ENCODE assay signal across 27 cellular contexts in the genomic region with DNA sequence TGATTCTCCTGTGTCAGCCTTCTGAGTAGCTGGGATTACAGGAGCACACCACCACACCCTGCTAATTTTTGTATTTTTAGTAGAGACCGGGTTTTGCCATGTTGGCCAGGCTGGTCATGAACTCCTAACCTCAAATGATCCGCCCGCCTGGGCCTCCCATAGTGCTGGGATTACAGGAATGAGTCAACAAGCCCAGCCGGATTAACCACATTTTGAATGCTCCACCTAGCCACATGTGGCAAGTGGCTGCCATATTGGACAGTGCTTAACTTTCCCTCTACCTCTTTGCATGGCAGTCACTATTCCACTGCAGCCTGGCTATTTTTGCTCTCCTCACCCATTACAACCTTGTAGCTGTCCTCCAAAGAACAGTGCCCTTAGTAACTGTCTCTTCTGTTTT.
"Had no signal": no experiment of that assay in that cellular context is flagged by ENCODE, and none has a peak within 500 bp of the region (broad histone marks: within the 10 kb centered on the region; RNA-seq: fewer than 3 reads in every experiment).

No MANE protein-coding gene starts in this region.

- ATAC-seq: left colon; left lung; lower lobe of right lung; natural killer cell; sciatic nerve; stimulated activated naive B cell treated with anti-CD40 and anti-IgM and Interleukin-4, amounts not matched to agents 10 μg/mL and 1 μg/mL and 100 μg/mL, for 72 hours; stimulated activated naive CD8-positive, alpha-beta T cell treated with anti-CD3 and anti-CD28 coated beads, Interleukin-15, Interleukin-2, amounts not matched to agents 100 U/mL and 50 U/mL, for 24 hours; upper lobe of right lung had no signal

- H3K9me3 ChIP-seq: lower lobe of right lung, neutrophil, ovary, stomach, testis, thyroid gland, transverse colon, upper lobe of right lung had no signal

- H3K27me3 ChIP-seq: left lung, neural progenitor cell, neutrophil, ovary, right atrium auricular region, stomach, testis, thyroid gland, transverse colon, upper lobe of right lung had no signal

- DNase-seq: hypothalamus; immature natural killer cell; kidney; left colon; left lung; lower lobe of right lung; mesendoderm; naive B cell; natural killer cell; nephron progenitor cell; ovary; stimulated activated CD4-positive, alpha-beta T cell treated with anti-CD3 and anti-CD28 coated beads, Interleukin-12 subunit alpha, Interleukin-12 subunit beta, amount 100 ng/mL, for 4 hours; stimulated activated CD4-positive, alpha-beta T cell treated with anti-CD3 and anti-CD28 coated beads, Interleukin-15, amount 100 ng/mL, for 24 hours; stimulated activated CD4-positive, alpha-beta T cell treated with anti-CD3 and anti-CD28 coated beads, Interleukin-2, amount 100 ng/mL, for 24 hours; stimulated activated CD4-positive, alpha-beta T cell treated with anti-CD3 and anti-CD28 coated beads, Interleukin-4, amount 100 ng/mL, for 1 hour; stimulated activated naive B cell treated with anti-CD40 and anti-IgM and Interleukin-4, amounts not matched to agents 10 μg/mL and 1 μg/mL and 100 μg/mL, for 72 hours; stimulated activated naive CD8-positive, alpha-beta T cell treated with anti-CD3 and anti-CD28 coated beads, Interleukin-15, Interleukin-2, amounts not matched to agents 100 U/mL and 50 U/mL, for 24 hours; stomach; testis; thyroid gland; transverse colon; upper lobe of right lung had no signal

- H3K4me3 ChIP-seq: left lung, lower lobe of right lung, neural progenitor cell, ovary, right atrium auricular region, skin epidermis, stomach, testis, thyroid gland, transverse colon, upper lobe of right lung had no signal

- H3K36me3 ChIP-seq: left lung, lower lobe of right lung, neural progenitor cell, neutrophil, ovary, right atrium auricular region, stomach, thyroid gland, transverse colon, upper lobe of right lung had no signal
